18 cellular contexts compared by ENCODE assay signal in the genomic region with DNA sequence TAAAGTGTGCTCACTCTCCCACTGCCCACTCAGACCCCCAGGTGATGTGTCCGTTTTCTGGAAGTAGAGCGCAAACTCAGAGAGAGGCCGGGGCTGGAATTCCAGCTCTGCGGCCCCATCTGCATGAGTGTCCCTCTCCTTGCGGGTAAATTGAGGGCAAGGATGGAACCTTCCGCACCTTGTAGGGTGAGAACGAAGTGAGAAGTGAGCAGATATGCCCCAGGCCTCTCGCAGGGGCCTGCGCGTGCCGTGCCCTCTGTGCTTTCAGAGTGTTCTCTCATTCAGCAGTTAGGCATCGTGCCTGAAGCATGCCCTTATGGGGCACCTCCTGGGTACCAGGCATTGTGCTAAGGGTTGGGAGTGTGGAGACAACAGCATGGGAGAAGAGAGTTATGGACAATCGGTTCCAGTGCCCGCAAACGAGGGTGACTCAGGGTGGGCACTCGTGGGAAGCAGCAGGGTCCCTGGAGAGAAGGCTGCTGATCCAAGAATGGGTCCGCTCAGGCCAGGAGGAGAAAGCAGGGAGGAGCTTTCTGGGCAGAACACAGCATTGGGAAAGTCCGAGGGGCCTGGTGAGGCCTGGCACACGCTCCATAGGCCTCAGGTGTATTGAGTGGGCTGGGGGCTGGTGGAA. TPM values are rescaled to one million over a fixed set of nuclear protein-coding genes. Genes with fewer than 3 reads are reported as not detected.
DNase-seq lines count a peak whose midpoint lies in the region; ATAC-seq, FAIRE-seq and TF ChIP-seq lines count a peak whose summit lies in the region.
"Had no signal": no experiment of that assay in that cellular context is flagged by ENCODE, and none has a peak within 500 bp of the region (broad histone marks: within the 10 kb centered on the region; RNA-seq: fewer than 3 reads in every experiment).

No MANE protein-coding gene starts in this region.

- no peak overlapping the region for H3K4me3 ChIP-seq in K562
- peak overlapping the region in 1 of 2 experiments; percentile 66 for H3K4me3 ChIP-seq in neutrophil (ENCODE audit: low read depth in 1 of 2, low read length in 1 of 2)
- H3K4me3 ChIP-seq in WERI-Rb-1 (ENCODE audit: low read depth, low read length) = no peak overlapping the region
- H3K4me3 ChIP-seq in gastrocnemius medialis = no peak overlapping the region
- H3K4me3 ChIP-seq: esophagus squamous epithelium, HAP-1 had no signal

- FAIRE-seq in K562 (lab: Jason Lieb, UNC) = no peak
- FAIRE-seq: G401.6, GM12892, RCC 7860 had no signal

- TF ChIP-seq POLR2A in K562 (conservative IDR thresholded peaks at IDR 0.05) (no peak), gastrocnemius medialis (IDR thresholded peaks at IDR 0.05) (no peak)

- peaks cover 20% of the 10 kb centered on the region for H3K36me3 Mint-ChIP-seq in activated CD4-positive, alpha-beta T cell treated with anti-CD3 and anti-CD28 coated beads, Interleukin-2, amount 10 ng/mL, durations not matched to agents 7 days and 5 days (ENCODE audit: low read depth)
- H3K36me3 Mint-ChIP-seq in IgD-negative memory B cell = peaks cover 3% of the 10 kb centered on the region

- H3K9me3 Mint-ChIP-seq in activated CD4-positive, alpha-beta T cell treated with anti-CD3 and anti-CD28 coated beads, Interleukin-2, amount 10 ng/mL, durations not matched to agents 7 days and 5 days = no peaks in the 10 kb centered on the region
- no peaks in the 10 kb centered on the region for H3K9me3 Mint-ChIP-seq in IgD-negative memory B cell

- no peak for TF ChIP-seq RAD21 in K562 (CRISPR knock-in tag; conservative IDR thresholded peaks at IDR 0.05 in 1 of 2, IDR thresholded peaks at IDR 0.05 in 1 of 2)

- in situ Hi-C loops in K562 (cut with MboI) (no loop called here), gastrocnemius medialis (cut with MboI; ENCODE audit: low sequenced_read_pairs in 4 of 4) (no loop called here)

- H3K79me2 ChIP-seq in K562 (ENCODE audit: control insufficient read depth, insufficient read depth, low read length) = peaks cover 100% of the 10 kb centered on the region

- no peak for TF ChIP-seq CTCF in K562 (IDR thresholded peaks at IDR 0.05 in 2 of 3, conservative IDR thresholded peaks at IDR 0.05 in 1 of 3; ENCODE audit: insufficient read depth in 2 of 3, low read depth in 1 of 3, low read length in 3 of 3)
- no peak for TF ChIP-seq CTCF in neutrophil (IDR thresholded peaks at IDR 0.05)
- no peak for TF ChIP-seq CTCF in WERI-Rb-1 (IDR thresholded peaks at IDR 0.05; ENCODE audit: low read depth, low read length)
- no peak for TF ChIP-seq CTCF in gastrocnemius medialis (IDR thresholded peaks at IDR 0.05 in 4 of 5, conservative IDR thresholded peaks at IDR 0.05 in 1 of 5)

- no peak overlapping the region for H2AFZ ChIP-seq in K562 (ENCODE audit: low read depth, low read length)

- peak overlapping the region; percentile 7 to 70; a peak in 2 of 4 replicates for H3K9ac ChIP-seq in K562 (ENCODE audit: insufficient read depth in 1 of 2, low read depth in 2 of 2, low read length in 2 of 2)

- H3K4me1 Mint-ChIP-seq in activated CD4-positive, alpha-beta T cell treated with anti-CD3 and anti-CD28 coated beads, Interleukin-2, amount 10 ng/mL, durations not matched to agents 7 days and 5 days = peaks cover 75% of the 10 kb centered on the region
- H3K4me1 Mint-ChIP-seq in IgD-negative memory B cell = peaks cover 39 to 60% (median 47%) of the 10 kb centered on the region in 3 donors

- intact Hi-C loops in K562 (cut with micrococcal nuclease) (loop anchor here (2.0 kb wide), 1 partner anchor 16 kb away; no protein-coding TSS in a partner anchor), gastrocnemius medialis (cut with DNase I; ENCODE audit: low total_unique reads) (no loop called here)

- no peak for TF ChIP-seq EP300 in K562 (IDR thresholded peaks at IDR 0.05; ENCODE audit: low read length)

- H3K4me2 ChIP-seq in K562 (ENCODE audit: insufficient read depth, low read length) = no peak overlapping the region

- POLR2A ChIA-PET in activated CD4-positive, alpha-beta T cell treated with anti-CD3 and anti-CD28 coated beads, Interleukin-2, amount 10 ng/mL, durations not matched to agents 7 days and 5 days (lab: Charles Lee) = no interaction called here
- POLR2A ChIA-PET in K562 (lab: Yijun Ruan, JAX) = interaction anchor here (0.6 kb wide), 2 partner anchors 20 to 133 kb away, joined by 3 to 4 read pairs; no protein-coding TSS in a partner anchor

- H3K27me3 ChIP-seq in K562 (ENCODE audit: control insufficient read depth in 2 of 2, insufficient read depth in 2 of 2, low read length in 2 of 2) = no peaks in the 10 kb centered on the region
- H3K27me3 ChIP-seq in neutrophil = no peaks in the 10 kb centered on the region
- no peaks in the 10 kb centered on the region for H3K27me3 ChIP-seq in WERI-Rb-1 (ENCODE audit: insufficient read depth, low read depth, severe bottlenecking)
- H3K27me3 ChIP-seq in gastrocnemius medialis = no peaks in the 10 kb centered on the region
- H3K27me3 ChIP-seq: esophagus squamous epithelium had no signal

- no peaks in the 10 kb centered on the region for H3K27me3 Mint-ChIP-seq in activated CD4-positive, alpha-beta T cell treated with anti-CD3 and anti-CD28 coated beads, Interleukin-2, amount 10 ng/mL, durations not matched to agents 7 days and 5 days
- no peaks in the 10 kb centered on the region for H3K27me3 Mint-ChIP-seq in IgD-negative memory B cell

- H3K4me1 ChIP-seq in K562 (replicated peaks in 1 of 2; ENCODE audit: control insufficient read depth in 2 of 2, insufficient read depth in 2 of 2, low read length in 2 of 2) (peaks cover 44% of the 10 kb centered on the region in 2 experiments), neutrophil (ENCODE audit: control insufficient read depth in 1 of 2, insufficient read depth in 1 of 2, low read depth in 1 of 2, low read length in 1 of 2) (peaks cover 90 to 100% of the 10 kb centered on the region in 2 experiments), gastrocnemius medialis (no peaks in the 10 kb centered on the region)

- H3K36me3 ChIP-seq in K562 (ENCODE audit: control insufficient read depth, insufficient read depth, low read length) (peaks cover 34% of the 10 kb centered on the region), neutrophil (peaks cover 13% of the 10 kb centered on the region), WERI-Rb-1 (no peaks in the 10 kb centered on the region), gastrocnemius medialis (no peaks in the 10 kb centered on the region)

- DNase-seq in activated CD4-positive, alpha-beta T cell treated with anti-CD3 and anti-CD28 coated beads, Interleukin-2, amount 10 ng/mL, durations not matched to agents 7 days and 5 days = no peak
- no peak for DNase-seq in activated CD4-positive, alpha-beta T cell treated with anti-CD3 and anti-CD28 coated beads, Interleukin-2, amount 50 U/mL, for 4 hours
- DNase-seq in K562 (ENCODE audit: extremely low read depth in 1 of 4, low spot score in 3 of 4) = no peak
- no peak for DNase-seq in WERI-Rb-1
- no peak for DNase-seq in gastrocnemius medialis
- DNase-seq in NCI-H1694 (lab: John Stamatoyannopoulos, UW) = no peak
- DNase-seq: esophagus squamous epithelium, head of caudate nucleus, mesendoderm, MV-4-11, NCI-H774, occipital lobe had no signal

- H3K9me3 ChIP-seq in K562 (replicated peaks; ENCODE audit: control insufficient read depth, insufficient read depth, low read depth, low read length) = no peaks in the 10 kb centered on the region
- H3K9me3 ChIP-seq in neutrophil = no peaks in the 10 kb centered on the region
- no peaks in the 10 kb centered on the region for H3K9me3 ChIP-seq in WERI-Rb-1 (ENCODE audit: severe bottlenecking)
- H3K9me3 ChIP-seq in gastrocnemius medialis = no peaks in the 10 kb centered on the region
- H3K9me3 ChIP-seq: esophagus squamous epithelium, HAP-1 had no signal

- H3K4me3 Mint-ChIP-seq in activated CD4-positive, alpha-beta T cell treated with anti-CD3 and anti-CD28 coated beads, Interleukin-2, amount 10 ng/mL, durations not matched to agents 7 days and 5 days = no peak overlapping the region
- H3K4me3 Mint-ChIP-seq in IgD-negative memory B cell = no peak overlapping the region

- CTCF ChIA-PET in activated CD4-positive, alpha-beta T cell treated with anti-CD3 and anti-CD28 coated beads, Interleukin-2, amount 10 ng/mL, durations not matched to agents 7 days and 5 days (lab: Charles Lee) = interaction anchor here (0.6 kb wide), 1 partner anchor 405 kb away, joined by 5 read pairs; no protein-coding TSS in a partner anchor
- CTCF ChIA-PET in K562 (lab: Yijun Ruan, JAX; ENCODE audit: low intra/inter-chr PET ratio) = no interaction called here

- ATAC-seq in K562 (no peak), gastrocnemius medialis (no peak)

- WGBS in K562 (ENCODE audit: insufficient coverage, low coverage, missing lambda C conversion rate) = 93% methylated on average over 19 of the region's 19 CpGs

- H3K27ac ChIP-seq in K562 (ENCODE audit: extremely low read depth, low read depth, low read length) = peak overlapping the region; percentile 70; the same call in 2 of the 3 replicates
- H3K27ac ChIP-seq in neutrophil = peak overlapping the region; percentile 96
- no peak overlapping the region for H3K27ac ChIP-seq in WERI-Rb-1
- no peak overlapping the region for H3K27ac ChIP-seq in gastrocnemius medialis

- BruUV-seq in K562 (replicated peaks; lab: Mats Ljungman, UMichigan) = no TSS peak

- peaks cover 26% of the 10 kb centered on the region; the same call in 1 of the 2 replicates for H4K20me1 ChIP-seq in K562 (replicated peaks; ENCODE audit: control insufficient read depth, insufficient read depth, low read length)

- peak overlapping the region; percentile 85 for H3K27ac Mint-ChIP-seq in activated CD4-positive, alpha-beta T cell treated with anti-CD3 and anti-CD28 coated beads, Interleukin-2, amount 10 ng/mL, durations not matched to agents 7 days and 5 days
- H3K27ac Mint-ChIP-seq in IgD-negative memory B cell = peak overlapping the region in 2 of 3 donors; percentile 43 to 96

- no peaks in the 10 kb centered on the region for H3K9me1 ChIP-seq in K562 (ENCODE audit: control insufficient read depth, insufficient read depth, low read length)

RNA-seq across cellular contexts. Expression of gene CMIP, which starts 23.8 kb away (rescaled TPM):
- total RNA-seq in activated CD4-positive, alpha-beta T cell treated with anti-CD3 and anti-CD28 coated beads, Interleukin-2, amount 10 ng/mL, durations not matched to agents 7 days and 5 days = 10 to 100 TPM; 44.7 to 46.8 TPM
- polyA plus RNA-seq in IgD-negative memory B cell (1.4 TPM), K562 (2011; rRNA removed) (8.1 and 19.2 TPM in 2 replicates), K562 (2014; fragmentation: Illumina TruSeq; extraction: Trizol) (39.4 and 41.6 TPM in 2 replicates), K562 (2014; fragmentation: Nextera tagmentation; extraction: Ambion mirVana) (1 to 10 TPM in 1 of 2 experiments, under 1 TPM in 1; 0.94 to 1.9 TPM), K562 (2014; rRNA removed) (15.6 and 21.0 TPM in 2 replicates)
- total RNA-seq in K562 (2011; cell fraction: chromatin; rRNA removed; ENCODE audit: low replicate concordance) = 107 and 183 TPM in 2 replicates
- total RNA-seq in K562 (2011; cell fraction: nucleolus; rRNA removed) = 75.7 and 79.0 TPM in 2 replicates
- total RNA-seq in K562 (2011; cell fraction: nucleoplasm; rRNA removed) = 101 and 152 TPM in 2 replicates
- total RNA-seq in K562 (2014; rRNA removed) (16.1 and 19.1 TPM in 2 replicates), K562 (2014; rRNA removed; fragmentation: Illumina TruSeq; extraction: Trizol) (10.3 and 10.8 TPM in 2 replicates), K562 (2015; rRNA removed; fragmentation: Illumina TruSeq; extraction: Trizol) (9.7 and 11.5 TPM in 2 replicates), K562 (2021) (66.4 and 82.5 TPM in 2 replicates), gastrocnemius medialis (1 to 10 TPM in 3 of 4 donors, under 1 TPM in 1; 0.90 to 5.1 (median 2.7) TPM)
- 17.6 and 21.0 TPM in 2 replicates for polyA plus RNA-seq in K562 (2011; cell fraction: cytosol; rRNA removed)
- polyA plus RNA-seq in K562 (2011; cell fraction: nucleus; rRNA removed) = 46.1 and 50.8 TPM in 2 replicates
- 51.9 and 88.9 TPM in 2 replicates for polyA plus RNA-seq in K562 (2012)
- polyA minus RNA-seq in K562 (2011; rRNA and poly(A)+ RNA removed) = 20.3 and 24.1 TPM in 2 replicates
- polyA minus RNA-seq in K562 (2011; cell fraction: cytosol; rRNA and poly(A)+ RNA removed) = 45.6 and 90.6 TPM in 2 replicates
- polyA minus RNA-seq in K562 (2011; cell fraction: nucleus; rRNA and poly(A)+ RNA removed) = 26.0 and 43.0 TPM in 2 replicates

Comparison
In these comparisons a context has a peak if more than half of its experiments do, and no peak if none do; other contexts are left out.
1. H3K27ac ChIP-seq: peak in K562 (single experiment) and neutrophil (single experiment); none in WERI-Rb-1 (single experiment) and gastrocnemius medialis (0 of 4).